21 cellular contexts compared by ENCODE assay signal in the genomic region with DNA sequence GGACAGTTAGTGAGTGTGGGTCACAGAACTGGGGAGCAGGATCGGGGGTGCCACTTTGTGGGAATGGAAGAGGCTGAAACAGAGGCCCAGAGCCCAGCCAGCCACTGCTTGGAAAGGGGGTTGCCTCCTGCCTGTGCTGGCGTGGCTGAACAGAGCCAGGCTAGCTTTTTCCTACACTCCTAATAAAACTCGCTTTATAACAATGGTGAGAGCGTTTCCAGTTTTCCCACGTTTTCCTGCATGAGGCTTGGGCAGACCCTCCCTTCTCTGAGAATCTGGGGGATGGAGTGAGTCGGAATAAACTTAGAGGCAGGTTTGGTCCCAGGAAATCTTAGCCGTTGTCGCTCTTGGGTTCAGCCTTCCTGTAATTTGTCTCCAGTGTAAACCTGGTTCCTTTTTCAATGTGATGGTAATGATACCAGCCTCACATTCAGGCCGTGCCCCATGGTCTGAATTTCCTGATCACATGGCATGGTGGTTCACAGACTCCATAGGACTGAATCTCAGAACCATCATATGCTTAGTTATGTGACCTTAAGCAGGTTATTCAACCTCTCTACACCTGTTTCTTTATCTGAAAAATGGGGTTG. TPM values are rescaled to one million over a fixed set of nuclear protein-coding genes. Genes with fewer than 3 reads are reported as not detected.
DNase-seq lines count a peak whose midpoint lies in the region; ATAC-seq, FAIRE-seq and TF ChIP-seq lines count a peak whose summit lies in the region.
"Had no signal": no experiment of that assay in that cellular context is flagged by ENCODE, and none has a peak within 500 bp of the region (broad histone marks: within the 10 kb centered on the region; RNA-seq: fewer than 3 reads in every experiment).

No MANE protein-coding gene starts in this region.

- no peak for FAIRE-seq in kidney (lab: Jason Lieb, UNC)
- FAIRE-seq: A204.1 had no signal

- WGBS in adrenal gland, 4 donors = 49 to 61% (median 51%) methylated on average over 9 of the region's 9 CpGs

- no peaks in the 10 kb centered on the region for H3K36me3 ChIP-seq in left ventricle myocardium inferior
- no peaks in the 10 kb centered on the region for H3K36me3 ChIP-seq in kidney (ENCODE audit: control insufficient read depth in 1 of 2, insufficient read depth in 2 of 2, low read length in 2 of 2)
- no peaks in the 10 kb centered on the region for H3K36me3 ChIP-seq in vagina
- H3K36me3 ChIP-seq in adrenal gland (replicated peaks in 1 of 2) = no peaks in the 10 kb centered on the region
- H3K36me3 ChIP-seq: BE2C had no signal

- peak overlapping the region; percentile 94 for H3K27ac ChIP-seq in left ventricle myocardium inferior (replicated peaks)
- peak overlapping the region in 1 of 2 donors; percentile 39 for H3K27ac ChIP-seq in kidney (ENCODE audit: low read depth in 2 of 2, low read length in 2 of 2)
- peak overlapping the region; percentile 84 for H3K27ac ChIP-seq in vagina
- peak overlapping the region in 1 of 5 donors; percentile 27 for H3K27ac ChIP-seq in adrenal gland
- H3K27ac ChIP-seq: KMS-11 had no signal

- TF ChIP-seq POLR2A in vagina (IDR thresholded peaks at IDR 0.05) (no peak), adrenal gland (IDR thresholded peaks at IDR 0.05) (no peak)

- H3K27me3 ChIP-seq in left ventricle myocardium inferior (ENCODE audit: low read depth) (peaks cover 70% of the 10 kb centered on the region), vagina (no peaks in the 10 kb centered on the region), adrenal gland (peaks cover 11% of the 10 kb centered on the region)

- intact Hi-C loops in left ventricle myocardium inferior (cut with micrococcal nuclease) (no loop called here), left cardiac atrium (cut with DNase I) (loop anchor here in 1 of 2 donors (1.0 kb wide), 1 partner anchor 36 kb away; no protein-coding TSS in a partner anchor), kidney (cut with DNase I) (no loop called here), sciatic nerve (cut with DNase I) (no loop called here), vagina (cut with DNase I) (no loop called here), adrenal gland (cut with DNase I) (no loop called here)

- DNase-seq in left ventricle myocardium inferior (no peak), left cardiac atrium (no peak), kidney (no peak), sciatic nerve (ENCODE audit: low spot score) (no peak), vagina (ENCODE audit: extremely low spot score in 2 of 2) (no peak), NCI-H128 (lab: John Stamatoyannopoulos, UW; ENCODE audit: unreplicated experiment) (no peak), adrenal gland (no peak)
- DNase-seq: activated CD4-positive, alpha-beta T cell treated with anti-CD3 and anti-CD28 coated beads, Interleukin-2, amount 10 ng/mL, durations not matched to agents 7 days and 5 days; activated naive CD8-positive, alpha-beta T cell treated with anti-CD3 and anti-CD28 coated beads, Interleukin-2, amount 10 ng/mL, durations not matched to agents 7 days and 5 days; BE2C; Calu3; immature natural killer cell; mesenchymal stem cell; NCI-H1048; NCI-H524; stimulated activated naive B cell treated with anti-CD40 and anti-IgM and Interleukin-4, amounts not matched to agents 10 μg/mL and 1 μg/mL and 100 μg/mL, for 72 hours had no signal

- H3K9ac ChIP-seq in kidney (ENCODE audit: low read length in 2 of 2) = no peak overlapping the region
- H3K9ac ChIP-seq: KMS-11 had no signal

- H3K9me3 ChIP-seq in left ventricle myocardium inferior (replicated peaks) = no peaks in the 10 kb centered on the region
- H3K9me3 ChIP-seq in kidney (ENCODE audit: control insufficient read depth in 1 of 2, low read length in 2 of 2) = no peaks in the 10 kb centered on the region
- H3K9me3 ChIP-seq in vagina = no peaks in the 10 kb centered on the region
- no peaks in the 10 kb centered on the region for H3K9me3 ChIP-seq in adrenal gland (replicated peaks in 1 of 3)
- H3K9me3 ChIP-seq: BE2C had no signal

- peaks cover 62% of the 10 kb centered on the region for H3K4me1 ChIP-seq in left ventricle myocardium inferior
- peaks cover 7 to 13% of the 10 kb centered on the region in 2 donors for H3K4me1 ChIP-seq in kidney (ENCODE audit: control insufficient read depth in 1 of 2, insufficient read depth in 1 of 2, low read depth in 1 of 2, low read length in 2 of 2)
- H3K4me1 ChIP-seq in vagina = peaks cover 21% of the 10 kb centered on the region
- H3K4me1 ChIP-seq in adrenal gland (replicated peaks in 1 of 2) = no peaks in the 10 kb centered on the region
- H3K4me1 ChIP-seq: BE2C had no signal

- ATAC-seq in left cardiac atrium = no peak
- peak; percentile 3 for ATAC-seq in sciatic nerve
- ATAC-seq in GM21526 (IDR thresholded peaks at IDR 0.05; ENCODE audit: low FRiP score, unreplicated experiment) = no peak
- ATAC-seq: stimulated activated naive B cell treated with anti-CD40 and anti-IgM and Interleukin-4, amounts not matched to agents 10 μg/mL and 1 μg/mL and 100 μg/mL, for 72 hours had no signal

- peak overlapping the region; percentile 80 for H3K4me3 ChIP-seq in left ventricle myocardium inferior
- peak overlapping the region; percentile 37 to 80 for H3K4me3 ChIP-seq in kidney (ENCODE audit: low read length in 2 of 2)
- H3K4me3 ChIP-seq in vagina = peak overlapping the region; percentile 62 to 74
- peak overlapping the region in 1 of 4 donors; percentile 53 for H3K4me3 ChIP-seq in adrenal gland

- TF ChIP-seq CTCF in left ventricle myocardium inferior (IDR thresholded peaks at IDR 0.05; ENCODE audit: borderline replicate concordance) (no peak), kidney (IDR thresholded peaks at IDR 0.05; ENCODE audit: borderline replicate concordance, extremely low read depth, insufficient read depth) (no peak), vagina (IDR thresholded peaks at IDR 0.05) (no peak), adrenal gland (IDR thresholded peaks at IDR 0.05) (no peak)

RNA-seq across cellular contexts. Expression of gene FGD5, which starts 6.5 kb away (rescaled TPM):
- 13.9 TPM for total RNA-seq in left ventricle myocardium inferior
- total RNA-seq in left cardiac atrium = 10 to 100 TPM; 19.3 to 28.7 TPM
- total RNA-seq in kidney = 40.1 TPM
- 18.7 TPM for polyA plus RNA-seq in kidney (ENCODE audit: insufficient read depth, low read depth, low replicate concordance)
- 57.4 TPM for total RNA-seq in sciatic nerve
- total RNA-seq in vagina = 16.2 TPM
- 10 to 100 TPM in 7 of 8 donors, 1 to 10 TPM in 1; 8.9 to 21.4 (median 16.5) TPM for total RNA-seq in adrenal gland
- polyA plus RNA-seq in adrenal gland = 1 to 10 TPM; 4.9 to 9.3 (median 7.0) TPM
- total RNA-seq: Calu3, HT-29 had no signal
- polyA plus RNA-seq: immature natural killer cell, neural cell had no signal
